ENCODE assay signal across 1 cellular context in genomic region chr1:206504363-206504713, GRCh38.
TF ChIP-seq lines count a peak whose summit lies in the region.

No MANE protein-coding gene starts in this region.

TF ChIP-seq in IMR-90, 13 proteins besides CTCF, POLR2A, EP300 and RAD21:
- TF ChIP-seq NFE2L2 (IDR thresholded peaks at IDR 0.05; ENCODE audit: low read depth, low read length), result no peak
- TF ChIP-seq RFX5 (IDR thresholded peaks at IDR 0.05; ENCODE audit: low read depth, low read length), result no peak
- no peak for TF ChIP-seq FOS (IDR thresholded peaks at IDR 0.05; ENCODE audit: low read depth, low read length)
- TF ChIP-seq MAFK (IDR thresholded peaks at IDR 0.05; ENCODE audit: low read depth, low read length), result no peak
